Comparison of ENCODE assay signal across 24 cellular contexts in genomic region chrX:40469316-40469715, GRCh38.
"Had no signal": no experiment of that assay in that cellular context is flagged by ENCODE, and none has a peak within 500 bp of the region (broad histone marks: within the 10 kb centered on the region; RNA-seq: fewer than 3 reads in every experiment).

No MANE protein-coding gene starts in this region.

- ATAC-seq: effector memory CD8-positive, alpha-beta T cell; foreskin keratinocyte; gastroesophageal sphincter; heart left ventricle; left lung; naive thymus-derived CD8-positive, alpha-beta T cell; pancreas had no signal

- H3K9me3 Mint-ChIP-seq: effector memory CD8-positive, alpha-beta T cell; naive thymus-derived CD8-positive, alpha-beta T cell; stimulated activated naive B cell treated with anti-CD40 and anti-IgM and Interleukin-4, amounts not matched to agents 10 μg/mL and 1 μg/mL and 100 μg/mL, for 72 hours; stimulated activated naive CD8-positive, alpha-beta T cell treated with anti-CD3 and anti-CD28 coated beads, Interleukin-15, Interleukin-2, amounts not matched to agents 100 ng/mL and 50 ng/mL, for 24 hours had no signal

- H2AFZ ChIP-seq: hepatocyte had no signal

- H3K36me3 ChIP-seq: esophagus muscularis mucosa, gastroesophageal sphincter, heart left ventricle, left lung, pancreas, right lobe of liver, thoracic aorta, tibial nerve, upper lobe of left lung, uterus had no signal

- H3K36me3 Mint-ChIP-seq: naive thymus-derived CD8-positive, alpha-beta T cell; stimulated activated naive B cell treated with anti-CD40 and anti-IgM and Interleukin-4, amounts not matched to agents 10 μg/mL and 1 μg/mL and 100 μg/mL, for 72 hours had no signal

- H3K4me3 Mint-ChIP-seq: effector memory CD8-positive, alpha-beta T cell; naive thymus-derived CD8-positive, alpha-beta T cell; nephron progenitor cell; stimulated activated naive CD8-positive, alpha-beta T cell treated with anti-CD3 and anti-CD28 coated beads, Interleukin-15, Interleukin-2, amounts not matched to agents 100 ng/mL and 50 ng/mL, for 24 hours had no signal

- H3K27me3 ChIP-seq: foreskin keratinocyte, gastroesophageal sphincter, hepatocyte, left lung, right lobe of liver, tibial nerve, upper lobe of left lung, uterus had no signal

- H3K4me3 ChIP-seq: esophagus muscularis mucosa, gastroesophageal sphincter, heart left ventricle, hepatocyte, left lung, pancreas, right lobe of liver, thoracic aorta, tibial nerve, upper lobe of left lung, uterus had no signal

- FAIRE-seq: kidney, pancreas had no signal

- H3K4me2 ChIP-seq: hepatocyte had no signal

- H3K27ac ChIP-seq: esophagus muscularis mucosa, foreskin keratinocyte, gastroesophageal sphincter, left lung, right lobe of liver, thoracic aorta, upper lobe of left lung, uterus had no signal

- DNase-seq: cortex of kidney; effector memory CD8-positive, alpha-beta T cell; foreskin keratinocyte; heart left ventricle; kidney; left lung; mesenchymal stem cell; midbrain; naive thymus-derived CD8-positive, alpha-beta T cell; nephron progenitor cell; pancreas; right lobe of liver; small intestine; stimulated activated CD4-positive, alpha-beta T cell treated with anti-CD3 and anti-CD28 coated beads, Interleukin-15, amount 100 ng/mL, for 24 hours; stimulated activated CD4-positive, alpha-beta T cell treated with anti-CD3 and anti-CD28 coated beads, Interleukin-2, amount 100 ng/mL, for 48 hours; stimulated activated naive B cell treated with anti-CD40 and anti-IgM and Interleukin-4, amounts not matched to agents 10 μg/mL and 1 μg/mL and 100 μg/mL, for 72 hours; upper lobe of left lung; uterus had no signal

- H3K4me1 ChIP-seq: pancreas, uterus had no signal

- H3K9me3 ChIP-seq: esophagus muscularis mucosa, gastroesophageal sphincter, heart left ventricle, left lung, pancreas, right lobe of liver, thoracic aorta, tibial nerve, upper lobe of left lung, uterus had no signal

- H3K79me2 ChIP-seq: hepatocyte had no signal

- H3K27ac Mint-ChIP-seq: effector memory CD8-positive, alpha-beta T cell; naive thymus-derived CD8-positive, alpha-beta T cell; nephron progenitor cell; stimulated activated naive B cell treated with anti-CD40 and anti-IgM and Interleukin-4, amounts not matched to agents 10 μg/mL and 1 μg/mL and 100 μg/mL, for 72 hours had no signal
